1 cellular context compared by ENCODE assay signal in the genomic region with DNA sequence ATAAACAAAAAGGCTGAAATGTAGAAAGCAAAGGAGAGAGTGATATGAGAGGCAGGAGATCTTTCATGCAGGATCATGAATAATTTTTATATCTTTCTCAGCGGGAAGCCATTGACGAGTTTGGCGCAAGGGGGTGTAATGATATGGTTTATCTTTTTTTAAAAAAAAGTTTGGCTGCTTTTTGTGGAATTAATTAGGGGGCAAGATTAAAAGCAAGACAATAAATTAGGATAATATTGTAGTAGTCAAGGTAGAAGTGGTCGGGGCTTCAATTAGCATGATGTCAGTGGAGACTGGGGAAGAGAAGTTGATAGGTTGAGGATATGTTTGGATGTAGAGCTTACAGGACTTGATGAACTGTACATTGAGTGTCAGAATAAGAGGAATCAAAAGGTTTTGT.
TF ChIP-seq lines count a peak whose summit lies in the region.

No MANE protein-coding gene starts in this region.

TF ChIP-seq in GM12878, 131 proteins besides CTCF, POLR2A, EP300 and RAD21:
- TF ChIP-seq, protein P1, sequence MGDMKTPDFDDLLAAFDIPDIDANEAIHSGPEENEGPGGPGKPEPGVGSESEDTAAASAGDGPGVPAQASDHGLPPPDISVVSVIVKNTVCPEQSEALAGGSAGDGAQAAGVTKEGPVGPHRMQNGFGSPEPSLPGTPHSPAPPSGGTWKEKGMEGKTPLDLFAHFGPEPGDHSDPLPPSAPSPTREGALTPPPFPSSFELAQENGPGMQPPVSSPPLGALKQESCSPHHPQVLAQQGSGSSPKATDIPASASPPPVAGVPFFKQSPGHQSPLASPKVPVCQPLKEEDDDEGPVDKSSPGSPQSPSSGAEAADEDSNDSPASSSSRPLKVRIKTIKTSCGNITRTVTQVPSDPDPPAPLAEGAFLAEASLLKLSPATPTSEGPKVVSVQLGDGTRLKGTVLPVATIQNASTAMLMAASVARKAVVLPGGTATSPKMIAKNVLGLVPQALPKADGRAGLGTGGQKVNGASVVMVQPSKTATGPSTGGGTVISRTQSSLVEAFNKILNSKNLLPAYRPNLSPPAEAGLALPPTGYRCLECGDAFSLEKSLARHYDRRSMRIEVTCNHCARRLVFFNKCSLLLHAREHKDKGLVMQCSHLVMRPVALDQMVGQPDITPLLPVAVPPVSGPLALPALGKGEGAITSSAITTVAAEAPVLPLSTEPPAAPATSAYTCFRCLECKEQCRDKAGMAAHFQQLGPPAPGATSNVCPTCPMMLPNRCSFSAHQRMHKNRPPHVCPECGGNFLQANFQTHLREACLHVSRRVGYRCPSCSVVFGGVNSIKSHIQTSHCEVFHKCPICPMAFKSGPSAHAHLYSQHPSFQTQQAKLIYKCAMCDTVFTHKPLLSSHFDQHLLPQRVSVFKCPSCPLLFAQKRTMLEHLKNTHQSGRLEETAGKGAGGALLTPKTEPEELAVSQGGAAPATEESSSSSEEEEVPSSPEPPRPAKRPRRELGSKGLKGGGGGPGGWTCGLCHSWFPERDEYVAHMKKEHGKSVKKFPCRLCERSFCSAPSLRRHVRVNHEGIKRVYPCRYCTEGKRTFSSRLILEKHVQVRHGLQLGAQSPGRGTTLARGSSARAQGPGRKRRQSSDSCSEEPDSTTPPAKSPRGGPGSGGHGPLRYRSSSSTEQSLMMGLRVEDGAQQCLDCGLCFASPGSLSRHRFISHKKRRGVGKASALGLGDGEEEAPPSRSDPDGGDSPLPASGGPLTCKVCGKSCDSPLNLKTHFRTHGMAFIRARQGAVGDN (IDR thresholded peaks at IDR 0.05): no peak
- TF ChIP-seq KAT2A (conservative IDR thresholded peaks at IDR 0.05; ENCODE audit: control insufficient read depth, low read depth, low read length): no peak
- no peak for TF ChIP-seq RCOR1 (conservative IDR thresholded peaks at IDR 0.05; ENCODE audit: low read depth, low read length)
- TF ChIP-seq, protein P2, sequence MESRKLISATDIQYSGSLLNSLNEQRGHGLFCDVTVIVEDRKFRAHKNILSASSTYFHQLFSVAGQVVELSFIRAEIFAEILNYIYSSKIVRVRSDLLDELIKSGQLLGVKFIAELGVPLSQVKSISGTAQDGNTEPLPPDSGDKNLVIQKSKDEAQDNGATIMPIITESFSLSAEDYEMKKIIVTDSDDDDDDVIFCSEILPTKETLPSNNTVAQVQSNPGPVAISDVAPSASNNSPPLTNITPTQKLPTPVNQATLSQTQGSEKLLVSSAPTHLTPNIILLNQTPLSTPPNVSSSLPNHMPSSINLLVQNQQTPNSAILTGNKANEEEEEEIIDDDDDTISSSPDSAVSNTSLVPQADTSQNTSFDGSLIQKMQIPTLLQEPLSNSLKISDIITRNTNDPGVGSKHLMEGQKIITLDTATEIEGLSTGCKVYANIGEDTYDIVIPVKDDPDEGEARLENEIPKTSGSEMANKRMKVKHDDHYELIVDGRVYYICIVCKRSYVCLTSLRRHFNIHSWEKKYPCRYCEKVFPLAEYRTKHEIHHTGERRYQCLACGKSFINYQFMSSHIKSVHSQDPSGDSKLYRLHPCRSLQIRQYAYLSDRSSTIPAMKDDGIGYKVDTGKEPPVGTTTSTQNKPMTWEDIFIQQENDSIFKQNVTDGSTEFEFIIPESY (IDR thresholded peaks at IDR 0.05): peak; percentile 72
